In genomic region chr13:78194904-78195639, GRCh38 we compare ENCODE assay signal across 18 cellular contexts.
DNase-seq lines count a peak whose midpoint lies in the region; ATAC-seq and TF ChIP-seq lines count a peak whose summit lies in the region.
"Had no signal": no experiment of that assay in that cellular context is flagged by ENCODE, and none has a peak within 500 bp of the region (broad histone marks: within the 10 kb centered on the region; RNA-seq: fewer than 3 reads in every experiment).

No MANE protein-coding gene starts in this region.

- no peak overlapping the region for H3K4me3 ChIP-seq in AG04449 (ENCODE audit: low read depth, low read length)
- H3K4me3 ChIP-seq: A549, heart left ventricle, transverse colon had no signal

- no peak for TF ChIP-seq CTCF in AG04449 (IDR thresholded peaks at IDR 0.05; ENCODE audit: insufficient read depth, low read length, missing control alignments)

- DNase-seq in AG04449 (ENCODE audit: low read depth, low spot score): peak; percentile 5
- peak; percentile 15 for DNase-seq in HPDE6-E6E7 (ENCODE audit: extremely low spot score)
- peak; percentile 10 for DNase-seq in amniotic stem cell (lab: John Stamatoyannopoulos, UW)
- DNase-seq in hepatic stellate cell (ENCODE audit: low spot score): peak; percentile 16
- DNase-seq in cerebellar cortex (ENCODE audit: low spot score): no peak
- no peak for DNase-seq in NCI-H526 treated with DMSO at 0.1 percent for 48 hours (lab: John Stamatoyannopoulos, UW)
- DNase-seq: activated naive CD8-positive, alpha-beta T cell treated with anti-CD3 and anti-CD28 coated beads, Interleukin-2, amount 50 U/mL, for 24 hours; Caco-2; heart left ventricle; kidney; NCI-H1436; NCI-H446; OCI-M1; transverse colon had no signal

- CTCF ChIA-PET in AG04449 (lab: Yijun Ruan, JAX): interaction anchor here (0.9 kb wide), 1 partner anchor 54 kb away, joined by 3 read pairs; no protein-coding TSS in a partner anchor

- POLR2A ChIA-PET in AG04449 (lab: Yijun Ruan, JAX): no interaction called here

- ATAC-seq in GM21381 (IDR thresholded peaks at IDR 0.05; ENCODE audit: unreplicated experiment) (no peak), HG02973 (IDR thresholded peaks at IDR 0.05; ENCODE audit: unreplicated experiment) (no peak)
- ATAC-seq: A549; activated naive CD8-positive, alpha-beta T cell treated with anti-CD3 and anti-CD28 coated beads, Interleukin-2, amount 50 U/mL, for 24 hours; heart left ventricle; stimulated activated memory B cell treated with anti-CD40 and anti-IgM and Interleukin-4, amounts not matched to agents 10 μg/mL and 1 μg/mL and 100 μg/mL, for 72 hours had no signal

Comparison
In these comparisons a context has a peak if more than half of its experiments do, and no peak if none do; other contexts are left out.
1. DNase-seq: peak in AG04449 (single experiment), HPDE6-E6E7 (single experiment), amniotic stem cell (single experiment) and hepatic stellate cell (single experiment); none in cerebellar cortex (single experiment) and NCI-H526 treated with DMSO at 0.1 percent for 48 hours (single experiment).